15 cellular contexts compared by ENCODE assay signal in genomic region chr2:20556756-20557155, GRCh38.
DNase-seq lines count a peak whose midpoint lies in the region; ATAC-seq and TF ChIP-seq lines count a peak whose summit lies in the region.
"Had no signal": no experiment of that assay in that cellular context is flagged by ENCODE, and none has a peak within 500 bp of the region (broad histone marks: within the 10 kb centered on the region; RNA-seq: fewer than 3 reads in every experiment).

No MANE protein-coding gene starts in this region.

- H3K9me2 ChIP-seq in GM23338 (ENCODE audit: insufficient read depth) (peaks cover 4% of the 10 kb centered on the region; the same call in 1 of the 2 replicates), SK-N-SH (no peaks in the 10 kb centered on the region)

- DNase-seq in GM23338 (ENCODE audit: low spot score) (no peak), dermis blood vessel endothelial cell (peak; percentile 46), caudate nucleus (lab: John Stamatoyannopoulos, UW) (no peak), SK-N-SH (no peak)
- DNase-seq: Calu3; CD4-positive, alpha-beta memory T cell; COR-L47; DMS53; DMS79 treated with DMSO at 0.1 percent for 48 hours; GF-D8; GM23248; HCEC 1CT had no signal

- peaks cover 24% of the 10 kb centered on the region for H3K4me1 ChIP-seq in GM23338 (ENCODE audit: insufficient read depth)
- peaks cover 15% of the 10 kb centered on the region for H3K4me1 ChIP-seq in iPS-20b (ENCODE audit: insufficient read depth, low read length)
- H3K4me1 ChIP-seq in SK-N-SH (ENCODE audit: control insufficient read depth in 1 of 2, insufficient read depth in 2 of 2, low read depth in 1 of 2, low read length in 1 of 2), result peaks cover 9 to 35% of the 10 kb centered on the region in 2 experiments; a peak in 2 of 4 replicates

- H2AFZ ChIP-seq in GM23338 (no peak overlapping the region), SK-N-SH (ENCODE audit: low read depth) (no peak overlapping the region)
- H2AFZ ChIP-seq: GM23248 had no signal

- no peak for TF ChIP-seq EP300 in SK-N-SH (IDR thresholded peaks at IDR 0.05; ENCODE audit: borderline replicate concordance in 1 of 2, low read depth in 1 of 2, low read length in 1 of 2)

- ATAC-seq in GM23338 (no peak), GM19467 (IDR thresholded peaks at IDR 0.05; ENCODE audit: unreplicated experiment) (no peak)

- peaks cover 9% of the 10 kb centered on the region for H3K27me3 Mint-ChIP-seq in GM23338 (ENCODE audit: insufficient read depth, low read depth, poor library complexity)

- WGBS in SK-N-SH (ENCODE audit: low lambda C conversion rate), result 95% methylated on average over 4 of the region's 4 CpGs

- H3K27ac ChIP-seq in GM23338 (ENCODE audit: low read depth) (no peak overlapping the region), iPS-20b (ENCODE audit: low read length) (no peak overlapping the region), caudate nucleus (ENCODE audit: low read depth, low read length) (no peak overlapping the region), SK-N-SH (ENCODE audit: low read depth in 2 of 2, low read length in 1 of 2) (no peak overlapping the region)
- H3K27ac ChIP-seq: GM23248 had no signal

- H3K9me3 ChIP-seq in iPS-20b (ENCODE audit: insufficient read depth, low read depth, low read length) (no peaks in the 10 kb centered on the region), SK-N-SH (no peaks in the 10 kb centered on the region)

- H3K27ac Mint-ChIP-seq in GM23338, result no peak overlapping the region
- H3K27ac Mint-ChIP-seq: CD4-positive, alpha-beta memory T cell had no signal

- H3K79me2 ChIP-seq in GM23338 (replicated peaks; ENCODE audit: insufficient read depth) (no peaks in the 10 kb centered on the region), SK-N-SH (ENCODE audit: insufficient read depth) (no peaks in the 10 kb centered on the region)

- POLR2A ChIA-PET in SK-N-SH (lab: Yijun Ruan, JAX), result interaction anchor here (0.7 to 0.9 kb wide), 2 partner anchors 109 to 110 kb away, joined by 3 read pairs; partner anchors contain the start of gene RHOB

- H3K9me3 Mint-ChIP-seq in GM23338, result no peaks in the 10 kb centered on the region; the same call in 2 of the 3 replicates
- H3K9me3 Mint-ChIP-seq: CD4-positive, alpha-beta memory T cell had no signal

- H4K20me1 ChIP-seq in GM23338 (replicated peaks; ENCODE audit: insufficient read depth) (no peaks in the 10 kb centered on the region), SK-N-SH (ENCODE audit: insufficient read depth) (no peaks in the 10 kb centered on the region)

- TF ChIP-seq RAD21 in SK-N-SH (IDR thresholded peaks at IDR 0.05; ENCODE audit: low read length), result no peak

- no peaks in the 10 kb centered on the region for H3K36me3 Mint-ChIP-seq in GM23338 (ENCODE audit: low read depth)
- H3K36me3 Mint-ChIP-seq: CD14-positive monocyte; CD4-positive, alpha-beta memory T cell had no signal

- peaks cover 32% of the 10 kb centered on the region for H3K4me1 Mint-ChIP-seq in GM23338
- H3K4me1 Mint-ChIP-seq: CD14-positive monocyte; CD4-positive, alpha-beta memory T cell had no signal

- 0 out of 2 replicates have a peak overlapping the region, but pooled peaks have one; percentile 20 for H3K4me3 ChIP-seq in GM23338
- H3K4me3 ChIP-seq in iPS-20b (ENCODE audit: low read length), result peak overlapping the region; percentile 24; the same call in 1 of the 2 replicates
- no peak overlapping the region for H3K4me3 ChIP-seq in SK-N-SH (ENCODE audit: low read depth in 2 of 2, low read length in 1 of 2)
- H3K4me3 ChIP-seq: GM23248 had no signal

- peak overlapping the region; percentile 40 for H3K4me2 ChIP-seq in GM23338
- H3K4me2 ChIP-seq in SK-N-SH, result no peak overlapping the region

- H3K36me3 ChIP-seq in GM23338 (ENCODE audit: insufficient read depth) (no peaks in the 10 kb centered on the region), iPS-20b (ENCODE audit: insufficient read depth, low read depth, low read length) (no peaks in the 10 kb centered on the region), SK-N-SH (replicated peaks in 1 of 2; ENCODE audit: control insufficient read depth in 1 of 2, insufficient read depth in 2 of 2, low read length in 1 of 2) (no peaks in the 10 kb centered on the region)

- H3F3A ChIP-seq in GM23338 (replicated peaks; ENCODE audit: low read depth) (no peaks in the 10 kb centered on the region), SK-N-SH (replicated peaks; ENCODE audit: insufficient read depth) (peaks cover under 1% of the 10 kb centered on the region)

- CTCF ChIA-PET in SK-N-SH (lab: Yijun Ruan, JAX), result interaction anchor here (0.8 to 1.4 kb wide), 7 partner anchors 11 to 177 kb away, joined by 3 to 4 read pairs (median 3); no protein-coding TSS in a partner anchor

- no peak overlapping the region for H3K4me3 Mint-ChIP-seq in GM23338
- H3K4me3 Mint-ChIP-seq: CD4-positive, alpha-beta memory T cell had no signal

- no peak overlapping the region for H3K9ac ChIP-seq in iPS-20b (ENCODE audit: low read depth, low read length)
- H3K9ac ChIP-seq in SK-N-SH, result no peak overlapping the region
- H3K9ac ChIP-seq: GM23248 had no signal

- no peaks in the 10 kb centered on the region for H3K27me3 ChIP-seq in GM23338 (ENCODE audit: insufficient read depth)
- no peaks in the 10 kb centered on the region; the same call in 1 of the 2 replicates for H3K27me3 ChIP-seq in iPS-20b (ENCODE audit: insufficient read depth, low read length)
- no peaks in the 10 kb centered on the region for H3K27me3 ChIP-seq in SK-N-SH (ENCODE audit: insufficient read depth)

- TF ChIP-seq CTCF in GM23338 (conservative IDR thresholded peaks at IDR 0.05; ENCODE audit: low read depth in 2 of 2), result no peak
- no peak for TF ChIP-seq CTCF in SK-N-SH (IDR thresholded peaks at IDR 0.05)

TF ChIP-seq in GM23338, 12 proteins besides CTCF, POLR2A, EP300 and RAD21:
- TF ChIP-seq NANOG (IDR thresholded peaks at IDR 0.05; ENCODE audit: borderline replicate concordance) (no peak), POLR2AphosphoS5 (IDR thresholded peaks at IDR 0.05; ENCODE audit: low read depth) (no peak), STAT1 (IDR thresholded peaks at IDR 0.05; ENCODE audit: unreplicated experiment) (no peak), ZNF331 (CRISPR knock-in tag; IDR thresholded peaks at IDR 0.05; ENCODE audit: low read depth) (no peak)
- TF ChIP-seq, protein P1, sequence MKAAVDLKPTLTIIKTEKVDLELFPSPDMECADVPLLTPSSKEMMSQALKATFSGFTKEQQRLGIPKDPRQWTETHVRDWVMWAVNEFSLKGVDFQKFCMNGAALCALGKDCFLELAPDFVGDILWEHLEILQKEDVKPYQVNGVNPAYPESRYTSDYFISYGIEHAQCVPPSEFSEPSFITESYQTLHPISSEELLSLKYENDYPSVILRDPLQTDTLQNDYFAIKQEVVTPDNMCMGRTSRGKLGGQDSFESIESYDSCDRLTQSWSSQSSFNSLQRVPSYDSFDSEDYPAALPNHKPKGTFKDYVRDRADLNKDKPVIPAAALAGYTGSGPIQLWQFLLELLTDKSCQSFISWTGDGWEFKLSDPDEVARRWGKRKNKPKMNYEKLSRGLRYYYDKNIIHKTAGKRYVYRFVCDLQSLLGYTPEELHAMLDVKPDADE (IDR thresholded peaks at IDR 0.05), result no peak

TF ChIP-seq in SK-N-SH, 30 proteins besides CTCF, POLR2A, EP300 and RAD21 (continues in another document):
- TF ChIP-seq, protein P2, sequence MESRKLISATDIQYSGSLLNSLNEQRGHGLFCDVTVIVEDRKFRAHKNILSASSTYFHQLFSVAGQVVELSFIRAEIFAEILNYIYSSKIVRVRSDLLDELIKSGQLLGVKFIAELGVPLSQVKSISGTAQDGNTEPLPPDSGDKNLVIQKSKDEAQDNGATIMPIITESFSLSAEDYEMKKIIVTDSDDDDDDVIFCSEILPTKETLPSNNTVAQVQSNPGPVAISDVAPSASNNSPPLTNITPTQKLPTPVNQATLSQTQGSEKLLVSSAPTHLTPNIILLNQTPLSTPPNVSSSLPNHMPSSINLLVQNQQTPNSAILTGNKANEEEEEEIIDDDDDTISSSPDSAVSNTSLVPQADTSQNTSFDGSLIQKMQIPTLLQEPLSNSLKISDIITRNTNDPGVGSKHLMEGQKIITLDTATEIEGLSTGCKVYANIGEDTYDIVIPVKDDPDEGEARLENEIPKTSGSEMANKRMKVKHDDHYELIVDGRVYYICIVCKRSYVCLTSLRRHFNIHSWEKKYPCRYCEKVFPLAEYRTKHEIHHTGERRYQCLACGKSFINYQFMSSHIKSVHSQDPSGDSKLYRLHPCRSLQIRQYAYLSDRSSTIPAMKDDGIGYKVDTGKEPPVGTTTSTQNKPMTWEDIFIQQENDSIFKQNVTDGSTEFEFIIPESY (IDR thresholded peaks at IDR 0.05; ENCODE audit: borderline replicate concordance, low read depth), result no peak
- TF ChIP-seq, protein P3, sequence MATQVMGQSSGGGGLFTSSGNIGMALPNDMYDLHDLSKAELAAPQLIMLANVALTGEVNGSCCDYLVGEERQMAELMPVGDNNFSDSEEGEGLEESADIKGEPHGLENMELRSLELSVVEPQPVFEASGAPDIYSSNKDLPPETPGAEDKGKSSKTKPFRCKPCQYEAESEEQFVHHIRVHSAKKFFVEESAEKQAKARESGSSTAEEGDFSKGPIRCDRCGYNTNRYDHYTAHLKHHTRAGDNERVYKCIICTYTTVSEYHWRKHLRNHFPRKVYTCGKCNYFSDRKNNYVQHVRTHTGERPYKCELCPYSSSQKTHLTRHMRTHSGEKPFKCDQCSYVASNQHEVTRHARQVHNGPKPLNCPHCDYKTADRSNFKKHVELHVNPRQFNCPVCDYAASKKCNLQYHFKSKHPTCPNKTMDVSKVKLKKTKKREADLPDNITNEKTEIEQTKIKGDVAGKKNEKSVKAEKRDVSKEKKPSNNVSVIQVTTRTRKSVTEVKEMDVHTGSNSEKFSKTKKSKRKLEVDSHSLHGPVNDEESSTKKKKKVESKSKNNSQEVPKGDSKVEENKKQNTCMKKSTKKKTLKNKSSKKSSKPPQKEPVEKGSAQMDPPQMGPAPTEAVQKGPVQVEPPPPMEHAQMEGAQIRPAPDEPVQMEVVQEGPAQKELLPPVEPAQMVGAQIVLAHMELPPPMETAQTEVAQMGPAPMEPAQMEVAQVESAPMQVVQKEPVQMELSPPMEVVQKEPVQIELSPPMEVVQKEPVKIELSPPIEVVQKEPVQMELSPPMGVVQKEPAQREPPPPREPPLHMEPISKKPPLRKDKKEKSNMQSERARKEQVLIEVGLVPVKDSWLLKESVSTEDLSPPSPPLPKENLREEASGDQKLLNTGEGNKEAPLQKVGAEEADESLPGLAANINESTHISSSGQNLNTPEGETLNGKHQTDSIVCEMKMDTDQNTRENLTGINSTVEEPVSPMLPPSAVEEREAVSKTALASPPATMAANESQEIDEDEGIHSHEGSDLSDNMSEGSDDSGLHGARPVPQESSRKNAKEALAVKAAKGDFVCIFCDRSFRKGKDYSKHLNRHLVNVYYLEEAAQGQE (IDR thresholded peaks at IDR 0.05; ENCODE audit: low read depth, low read length), result no peak
- TF ChIP-seq TAF1 (IDR thresholded peaks at IDR 0.05; ENCODE audit: borderline replicate concordance, low read depth, low read length), result no peak
- TF ChIP-seq ELF1 (IDR thresholded peaks at IDR 0.05), result no peak
- no peak for TF ChIP-seq RCOR1 (IDR thresholded peaks at IDR 0.05; ENCODE audit: low read length)
- no peak for TF ChIP-seq SIN3A (IDR thresholded peaks at IDR 0.05; ENCODE audit: borderline replicate concordance, low read depth, low read length)

Comparison
In these comparisons a context has a peak if more than half of its experiments do, and no peak if none do; other contexts are left out.
1. H3K4me3 ChIP-seq: peak in GM23338 (single experiment) and iPS-20b (single experiment); none in SK-N-SH (0 of 2).